Comparison of ENCODE assay signal across 8 cellular contexts in genomic region chr10:20004087-20004523, GRCh38.
A peak's percentile ranks its signal among the peaks of the same experiment; 100 is the strongest.
DNase-seq lines count a peak whose midpoint lies in the region; ATAC-seq and TF ChIP-seq lines count a peak whose summit lies in the region.

No MANE protein-coding gene starts in this region.

- no peak for TF ChIP-seq CTCF in CD4-positive, alpha-beta T cell (IDR thresholded peaks at IDR 0.05)
- TF ChIP-seq CTCF in mesothelial cell of epicardium (IDR thresholded peaks at IDR 0.05; ENCODE audit: unreplicated experiment), result no peak

- CTCF ChIA-PET in CD4-positive, alpha-beta T cell (lab: Charles Lee), result no interaction called here

- POLR2A ChIA-PET in CD4-positive, alpha-beta T cell (lab: Charles Lee), result no interaction called here

- H3K27ac ChIP-seq in CD4-positive, alpha-beta T cell (ENCODE audit: low read depth, low read length), result no peak overlapping the region

- H3K4me3 Mint-ChIP-seq in immature natural killer cell (peak overlapping the region in 4 of 5 donors; percentile 43 to 64 (median 54)), mesothelial cell of epicardium (no peak overlapping the region)
- H3K4me3 Mint-ChIP-seq in CD4-positive, alpha-beta T cell, result no peak overlapping the region

- DNase-seq in SIG-M5 (lab: John Stamatoyannopoulos, UW) (peak; percentile 4), immature natural killer cell (no peak), activated T-cell treated with anti-CD3 and anti-CD28 coated beads for 4 hours (no peak), middle frontal gyrus (ENCODE audit: extremely low spot score, low spot score) (no peak), mesothelial cell of epicardium (ENCODE audit: low spot score in 2 of 2, unreplicated experiment in 2 of 2) (no peak)
- DNase-seq in CD4-positive, alpha-beta T cell, result no peak

- H3K36me3 Mint-ChIP-seq in immature natural killer cell (peaks cover 0 to 9% (median 4%) of the 10 kb centered on the region in 3 donors), mesothelial cell of epicardium (peaks cover 21% of the 10 kb centered on the region)
- no peaks in the 10 kb centered on the region for H3K36me3 Mint-ChIP-seq in CD4-positive, alpha-beta T cell (ENCODE audit: low read depth)

- H3K27me3 Mint-ChIP-seq in immature natural killer cell (ENCODE audit: low read depth in 3 of 3) (peaks cover 0 to 2% (median 0%) of the 10 kb centered on the region in 3 donors), mesothelial cell of epicardium (ENCODE audit: low read depth) (no peaks in the 10 kb centered on the region)
- no peaks in the 10 kb centered on the region for H3K27me3 Mint-ChIP-seq in CD4-positive, alpha-beta T cell

- no peaks in the 10 kb centered on the region for H3K9me3 ChIP-seq in CD4-positive, alpha-beta T cell (ENCODE audit: control insufficient read depth, low read length)

- H3K9me3 Mint-ChIP-seq in immature natural killer cell (peaks cover 0 to 3% (median 0%) of the 10 kb centered on the region in 6 donors), mesothelial cell of epicardium (peaks cover 4% of the 10 kb centered on the region)
- no peaks in the 10 kb centered on the region for H3K9me3 Mint-ChIP-seq in CD4-positive, alpha-beta T cell

- H3K27ac Mint-ChIP-seq in immature natural killer cell (peak overlapping the region in 5 of 6 donors; percentile 66 to 90 (median 76)), mesothelial cell of epicardium (no peak overlapping the region)
- H3K27ac Mint-ChIP-seq in CD4-positive, alpha-beta T cell, result no peak overlapping the region

- intact Hi-C loops in CD4-positive, alpha-beta T cell (cut with DNase I, micrococcal nuclease), result no loop called here

- H3K27me3 ChIP-seq in CD4-positive, alpha-beta T cell (ENCODE audit: control insufficient read depth, insufficient read depth, low read length), result no peaks in the 10 kb centered on the region

- ATAC-seq in GM18867 (IDR thresholded peaks at IDR 0.05; ENCODE audit: unreplicated experiment) (peak; percentile 52), HG02970 (IDR thresholded peaks at IDR 0.05; ENCODE audit: low FRiP score, unreplicated experiment) (peak; percentile 50)
- ATAC-seq in CD4-positive, alpha-beta T cell (ENCODE audit: poor library complexity), result no peak

- H3K4me1 Mint-ChIP-seq in immature natural killer cell (peaks cover 19 to 28% of the 10 kb centered on the region in 2 donors), mesothelial cell of epicardium (peaks cover 12% of the 10 kb centered on the region)
- no peaks in the 10 kb centered on the region for H3K4me1 Mint-ChIP-seq in CD4-positive, alpha-beta T cell (ENCODE audit: low read depth)

Comparison
In these comparisons a context has a peak if more than half of its experiments do, and no peak if none do; other contexts are left out.
1. H3K27ac Mint-ChIP-seq: peak in immature natural killer cell (5 of 6); none in CD4-positive, alpha-beta T cell (single experiment) and mesothelial cell of epicardium (single experiment).
2. H3K4me3 Mint-ChIP-seq: peak in immature natural killer cell (4 of 5); none in CD4-positive, alpha-beta T cell (single experiment) and mesothelial cell of epicardium (single experiment).